In the genomic region with DNA sequence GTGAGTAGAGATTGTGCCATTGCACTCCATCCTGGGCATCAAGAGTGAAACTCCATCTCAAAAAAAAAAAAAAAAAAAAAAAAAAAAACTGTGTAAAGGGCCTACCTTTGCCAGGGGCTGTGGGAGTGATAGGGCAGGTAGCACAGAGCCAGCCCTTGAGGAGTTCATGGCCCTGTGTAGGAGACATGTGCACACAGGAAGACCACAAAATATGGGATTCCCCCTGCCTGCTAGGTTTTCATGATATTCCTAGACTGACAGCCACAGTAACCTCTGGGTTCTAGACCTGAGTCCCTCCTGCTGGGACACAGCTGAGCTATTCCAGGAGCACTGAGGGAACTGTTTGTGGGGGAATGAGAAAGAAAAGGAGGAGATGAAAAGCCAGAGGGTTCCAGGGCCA, we compare ENCODE assay signal across 31 cellular contexts.
"Had no signal": no experiment of that assay in that cellular context is flagged by ENCODE, and none has a peak within 500 bp of the region (broad histone marks: within the 10 kb centered on the region; RNA-seq: fewer than 3 reads in every experiment).

No MANE protein-coding gene starts in this region.

- H3K27me3 ChIP-seq: adrenal gland, body of pancreas, breast epithelium, Peyer's patch, SJSA1 had no signal

- H3K4me3 ChIP-seq: adrenal gland, body of pancreas, breast epithelium, Peyer's patch, SJSA1 had no signal

- ATAC-seq: body of pancreas, PC-3, SK-N-SH treated with all-trans-retinoic acid at 6 μM for 48 hours, T-cell, T-helper 17 cell had no signal

- H3K4me1 Mint-ChIP-seq: activated B cell treated with CpG ODN at 0.5 μM for 24 hours; activated CD4-positive, alpha-beta memory T cell treated with anti-CD3 and anti-CD28 coated beads, Interleukin-2, amount 10 ng/mL, durations not matched to agents 7 days and 5 days had no signal

- H3K27me3 Mint-ChIP-seq: activated T-cell treated with anti-CD3 and anti-CD28 coated beads, Interleukin-2, amount 50 U/mL, for 24 hours; T-cell had no signal

- H3K4me3 Mint-ChIP-seq: activated B cell treated with CpG ODN at 0.5 μM for 24 hours; activated CD4-positive, alpha-beta memory T cell treated with anti-CD3 and anti-CD28 coated beads, Interleukin-2, amount 10 ng/mL, durations not matched to agents 7 days and 5 days; activated naive CD4-positive, alpha-beta T cell treated with anti-CD3 and anti-CD28 coated beads for 36 hours; activated T-cell treated with anti-CD3 and anti-CD28 coated beads, Interleukin-2, amount 50 U/mL, for 24 hours; T-cell; T-helper 17 cell had no signal

- H3K9me3 Mint-ChIP-seq: activated B cell treated with CpG ODN at 0.5 μM for 24 hours; activated CD4-positive, alpha-beta memory T cell treated with anti-CD3 and anti-CD28 coated beads, Interleukin-2, amount 10 ng/mL, durations not matched to agents 7 days and 5 days; activated naive CD4-positive, alpha-beta T cell treated with anti-CD3 and anti-CD28 coated beads for 36 hours; activated naive CD4-positive, alpha-beta T cell treated with anti-CD3 and anti-CD28 coated beads, Interleukin-2, amount 50 U/mL, for 72 hours; activated T-cell treated with anti-CD3 and anti-CD28 coated beads, Interleukin-2, amount 50 U/mL, for 24 hours; activated T-helper 2 cell treated with anti-CD3 and anti-CD28 coated beads, Interferon-gamma antibody, Interleukin-2, Interleukin-4, amounts not matched to agents 10 μg/mL and 5 μg/mL and 100 μg/mL, durations not matched to agents 14 hours and 24 hours and 36 hours; T-cell had no signal

- H3K36me3 ChIP-seq: adrenal gland, breast epithelium, Peyer's patch, SJSA1 had no signal

- H3K36me3 Mint-ChIP-seq: activated naive CD4-positive, alpha-beta T cell treated with anti-CD3 and anti-CD28 coated beads, Interleukin-2, amount 50 U/mL, for 72 hours; T-cell had no signal

- H3K27ac Mint-ChIP-seq: activated B cell treated with CpG ODN at 0.5 μM for 24 hours; activated CD4-positive, alpha-beta memory T cell treated with anti-CD3 and anti-CD28 coated beads, Interleukin-2, amount 10 ng/mL, durations not matched to agents 7 days and 5 days; activated naive CD4-positive, alpha-beta T cell treated with anti-CD3 and anti-CD28 coated beads for 36 hours; activated naive CD4-positive, alpha-beta T cell treated with anti-CD3 and anti-CD28 coated beads, Interleukin-2, amount 50 U/mL, for 72 hours; activated T-cell treated with anti-CD3 and anti-CD28 coated beads, Interleukin-2, amount 50 U/mL, for 24 hours; activated T-helper 2 cell treated with anti-CD3 and anti-CD28 coated beads, Interferon-gamma antibody, Interleukin-2, Interleukin-4, amounts not matched to agents 10 μg/mL and 5 μg/mL and 100 μg/mL, durations not matched to agents 14 hours and 24 hours and 36 hours; T-cell; T-helper 17 cell had no signal

- H3K9me3 ChIP-seq: adrenal gland, body of pancreas, breast epithelium, Peyer's patch, SJSA1 had no signal

- H3K4me1 ChIP-seq: adrenal gland, body of pancreas, breast epithelium had no signal

- DNase-seq: activated B cell treated with CpG ODN at 0.5 μM for 24 hours; activated CD4-positive, alpha-beta memory T cell treated with anti-CD3 and anti-CD28 coated beads, Interleukin-2, amount 10 ng/mL, durations not matched to agents 7 days and 5 days; activated CD4-positive, alpha-beta T cell treated with anti-CD3 and anti-CD28 coated beads for 48 hours; activated CD4-positive, CD25-positive, alpha-beta regulatory T cell treated with anti-CD3 and anti-CD28 coated beads, Interleukin-2, amount 50 U/mL, for 72 hours; activated gamma-delta T cell treated with Interleukin-2 at 50 U/mL for 16 hours; activated naive CD4-positive, alpha-beta T cell treated with anti-CD3 and anti-CD28 coated beads for 36 hours; activated T-cell treated with anti-CD3 and anti-CD28 coated beads, Interleukin-2, amount 50 U/mL, for 24 hours; adrenal gland; body of pancreas; NCI-H1092 treated with DMSO at 0.1 percent for 48 hours; NCI-H1417; NCI-H146; NCI-H187; NCI-H2081; NCI-H226; NCI-H446 treated with DMSO at 0.1 percent for 48 hours; NCI-H524; NK-92 treated with Interleukin-12 subunit alpha and Interleukin-12 subunit beta, amount 100 ng/mL, for 24 hours; PC-3; RPMI8226; SHP77 treated with DMSO at 0.1 percent for 48 hours; T-cell; T-helper 17 cell; T-helper 9 cell had no signal

- H3K27ac ChIP-seq: adrenal gland, body of pancreas, breast epithelium, Peyer's patch, SJSA1, VCaP had no signal
